10 cellular contexts compared by ENCODE assay signal in the genomic region with DNA sequence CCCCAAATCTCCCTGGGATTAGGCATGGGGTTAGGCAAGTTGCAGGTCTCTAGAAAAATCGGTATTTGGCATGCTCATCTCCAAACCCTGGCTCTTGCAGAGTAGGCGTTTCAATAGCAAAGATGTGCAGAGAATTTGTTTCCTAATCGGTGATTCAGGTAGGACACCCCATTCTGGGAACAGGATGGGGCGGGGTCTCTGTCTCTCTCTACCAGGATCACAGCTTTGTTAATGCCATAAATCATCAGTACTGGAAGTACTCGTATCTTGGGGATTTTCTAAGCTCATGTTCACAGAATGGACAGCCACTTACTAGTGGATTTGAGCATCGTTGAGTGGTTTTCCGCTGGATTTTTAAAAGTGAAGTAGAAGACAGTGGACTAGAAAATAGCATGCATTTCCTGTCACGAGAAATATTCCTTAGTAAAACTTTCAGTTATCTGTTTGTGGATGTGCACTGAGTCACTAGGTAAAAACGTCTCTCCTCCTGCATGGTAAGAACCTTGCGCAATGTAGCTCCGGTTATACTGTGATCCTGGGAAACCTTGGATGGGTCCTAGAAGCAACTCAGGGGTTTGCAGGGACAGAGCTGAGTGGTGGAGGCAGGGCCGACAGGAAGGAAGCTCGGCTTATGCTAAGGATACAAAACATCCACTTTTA. TPM values are rescaled to one million over a fixed set of nuclear protein-coding genes. Genes with fewer than 3 reads are reported as not detected.
DNase-seq lines count a peak whose midpoint lies in the region; ATAC-seq and TF ChIP-seq lines count a peak whose summit lies in the region.
"Had no signal": no experiment of that assay in that cellular context is flagged by ENCODE, and none has a peak within 500 bp of the region (broad histone marks: within the 10 kb centered on the region; RNA-seq: fewer than 3 reads in every experiment).

No MANE protein-coding gene starts in this region.

- peak overlapping the region; percentile 61 for H3K4me2 ChIP-seq in hepatocyte

- H3K27ac ChIP-seq in hepatocyte (peak overlapping the region; percentile 82), stomach smooth muscle (ENCODE audit: low read length) (peak overlapping the region; percentile 97)

- POLR2A ChIA-PET in WTC11 (lab: Charles Lee) = no interaction called here
- POLR2A ChIA-PET in activated CD8-positive, alpha-beta T cell treated with anti-CD3 and anti-CD28 coated beads, Interleukin-2, amount 10 ng/mL, durations not matched to agents 7 days and 5 days (lab: Charles Lee) = no interaction called here

- H3K4me1 ChIP-seq in hepatocyte (ENCODE audit: insufficient read depth) (peaks cover 55% of the 10 kb centered on the region), stomach smooth muscle (ENCODE audit: control insufficient read depth, insufficient read depth, low read length) (peaks cover 65% of the 10 kb centered on the region)

- DNase-seq in HPDE6-E6E7 (ENCODE audit: extremely low spot score) (peak; percentile 33), WTC11 (ENCODE audit: low spot score) (no peak), hepatocyte (ENCODE audit: low spot score) (peak; percentile 70), cerebellar cortex (ENCODE audit: low spot score) (no peak), hypothalamus (lab: John Stamatoyannopoulos, UW) (no peak)
- no peak for DNase-seq in activated CD8-positive, alpha-beta T cell treated with anti-CD3 and anti-CD28 coated beads, Interleukin-2, amount 10 ng/mL, durations not matched to agents 7 days and 5 days
- DNase-seq: GDM1; NCI-H2171 treated with DMSO at 0.1 percent for 48 hours; stimulated activated naive CD8-positive, alpha-beta T cell treated with anti-CD3 and anti-CD28 coated beads, Interleukin-15, amount 100 ng/mL, for 72 hours had no signal

- CTCF ChIA-PET in WTC11 (lab: Charles Lee) = interaction anchor here (1.2 to 3.3 kb wide), 3 partner anchors 30 to 114 kb away, joined by 3 to 15 read pairs (median 4); no protein-coding TSS in a partner anchor
- CTCF ChIA-PET in activated CD8-positive, alpha-beta T cell treated with anti-CD3 and anti-CD28 coated beads, Interleukin-2, amount 10 ng/mL, durations not matched to agents 7 days and 5 days (lab: Charles Lee) = no interaction called here

- TF ChIP-seq CTCF in WTC11 (IDR thresholded peaks at IDR 0.05) = no peak
- no peak for TF ChIP-seq CTCF in hepatocyte (IDR thresholded peaks at IDR 0.05; ENCODE audit: poor library complexity)

- peaks cover 93% of the 10 kb centered on the region for H3K79me2 ChIP-seq in hepatocyte

- no peak for ATAC-seq in WTC11
- ATAC-seq in activated CD8-positive, alpha-beta T cell treated with anti-CD3 and anti-CD28 coated beads, Interleukin-2, amount 10 ng/mL, durations not matched to agents 7 days and 5 days = no peak
- ATAC-seq: stimulated activated naive CD8-positive, alpha-beta T cell treated with anti-CD3 and anti-CD28 coated beads, Interleukin-15, amount 100 ng/mL, for 72 hours had no signal

- peaks cover 64% of the 10 kb centered on the region for H3K4me1 Mint-ChIP-seq in WTC11
- peaks cover 41% of the 10 kb centered on the region for H3K4me1 Mint-ChIP-seq in activated CD8-positive, alpha-beta T cell treated with anti-CD3 and anti-CD28 coated beads, Interleukin-2, amount 10 ng/mL, durations not matched to agents 7 days and 5 days (ENCODE audit: low read depth)

- H3K9ac ChIP-seq in stomach smooth muscle (ENCODE audit: low read length in 2 of 2) = peak overlapping the region in 1 of 2 donors; percentile 42

- peaks cover 9% of the 10 kb centered on the region for H3K27me3 Mint-ChIP-seq in WTC11 (ENCODE audit: low read depth)
- peaks cover 25% of the 10 kb centered on the region for H3K27me3 Mint-ChIP-seq in activated CD8-positive, alpha-beta T cell treated with anti-CD3 and anti-CD28 coated beads, Interleukin-2, amount 10 ng/mL, durations not matched to agents 7 days and 5 days (ENCODE audit: low read depth)

- H3K4me3 ChIP-seq in hepatocyte = no peak overlapping the region
- H3K4me3 ChIP-seq in stomach smooth muscle (ENCODE audit: low read length in 2 of 2) = peak overlapping the region; percentile 33 to 58

- H3K27ac Mint-ChIP-seq in WTC11 = peak overlapping the region; percentile 71; the same call in 1 of the 2 replicates
- no peak overlapping the region for H3K27ac Mint-ChIP-seq in activated CD8-positive, alpha-beta T cell treated with anti-CD3 and anti-CD28 coated beads, Interleukin-2, amount 10 ng/mL, durations not matched to agents 7 days and 5 days

- H2AFZ ChIP-seq in hepatocyte = no peak overlapping the region

- H3K27me3 ChIP-seq in hepatocyte (no peaks in the 10 kb centered on the region), stomach smooth muscle (ENCODE audit: control insufficient read depth in 1 of 2, insufficient read depth in 2 of 2, low read length in 2 of 2) (no peaks in the 10 kb centered on the region)

- peaks cover 10% of the 10 kb centered on the region for H4K20me1 ChIP-seq in hepatocyte (ENCODE audit: insufficient read depth, poor library complexity, severe bottlenecking)

- H3K4me3 Mint-ChIP-seq in WTC11 = no peak overlapping the region
- H3K4me3 Mint-ChIP-seq in activated CD8-positive, alpha-beta T cell treated with anti-CD3 and anti-CD28 coated beads, Interleukin-2, amount 10 ng/mL, durations not matched to agents 7 days and 5 days = no peak overlapping the region
- H3K4me3 Mint-ChIP-seq: stimulated activated naive CD8-positive, alpha-beta T cell treated with anti-CD3 and anti-CD28 coated beads, Interleukin-15, amount 100 ng/mL, for 72 hours had no signal

- no peaks in the 10 kb centered on the region for H3K9me3 Mint-ChIP-seq in WTC11
- H3K9me3 Mint-ChIP-seq in activated CD8-positive, alpha-beta T cell treated with anti-CD3 and anti-CD28 coated beads, Interleukin-2, amount 10 ng/mL, durations not matched to agents 7 days and 5 days (ENCODE audit: insufficient read depth) = no peaks in the 10 kb centered on the region
- H3K9me3 Mint-ChIP-seq: stimulated activated naive CD8-positive, alpha-beta T cell treated with anti-CD3 and anti-CD28 coated beads, Interleukin-15, amount 100 ng/mL, for 72 hours had no signal

- H3K9me3 ChIP-seq in hepatocyte (ENCODE audit: low read depth) = no peaks in the 10 kb centered on the region
- no peaks in the 10 kb centered on the region for H3K9me3 ChIP-seq in stomach smooth muscle (ENCODE audit: control insufficient read depth in 2 of 2, low read length in 2 of 2)

- H3K36me3 ChIP-seq in hepatocyte (replicated peaks; ENCODE audit: insufficient read depth, low read depth) = no peaks in the 10 kb centered on the region
- no peaks in the 10 kb centered on the region for H3K36me3 ChIP-seq in stomach smooth muscle (ENCODE audit: control insufficient read depth in 2 of 2, insufficient read depth in 2 of 2, low read length in 2 of 2)

- no peaks in the 10 kb centered on the region for H3K36me3 Mint-ChIP-seq in WTC11
- H3K36me3 Mint-ChIP-seq in activated CD8-positive, alpha-beta T cell treated with anti-CD3 and anti-CD28 coated beads, Interleukin-2, amount 10 ng/mL, durations not matched to agents 7 days and 5 days (ENCODE audit: low read depth) = no peaks in the 10 kb centered on the region

- 60% methylated on average over 13 of the region's 13 CpGs for WGBS in hepatocyte (ENCODE audit: low lambda C conversion rate, missing lambda C conversion rate)

- H3K9me2 ChIP-seq in hepatocyte (replicated peaks; ENCODE audit: insufficient read depth) = no peaks in the 10 kb centered on the region

TF ChIP-seq in WTC11, 78 proteins besides CTCF, POLR2A, EP300 and RAD21:
- no peak for TF ChIP-seq ATF3 (CRISPR knock-in tag; conservative IDR thresholded peaks at IDR 0.05)
- TF ChIP-seq, protein P1, sequence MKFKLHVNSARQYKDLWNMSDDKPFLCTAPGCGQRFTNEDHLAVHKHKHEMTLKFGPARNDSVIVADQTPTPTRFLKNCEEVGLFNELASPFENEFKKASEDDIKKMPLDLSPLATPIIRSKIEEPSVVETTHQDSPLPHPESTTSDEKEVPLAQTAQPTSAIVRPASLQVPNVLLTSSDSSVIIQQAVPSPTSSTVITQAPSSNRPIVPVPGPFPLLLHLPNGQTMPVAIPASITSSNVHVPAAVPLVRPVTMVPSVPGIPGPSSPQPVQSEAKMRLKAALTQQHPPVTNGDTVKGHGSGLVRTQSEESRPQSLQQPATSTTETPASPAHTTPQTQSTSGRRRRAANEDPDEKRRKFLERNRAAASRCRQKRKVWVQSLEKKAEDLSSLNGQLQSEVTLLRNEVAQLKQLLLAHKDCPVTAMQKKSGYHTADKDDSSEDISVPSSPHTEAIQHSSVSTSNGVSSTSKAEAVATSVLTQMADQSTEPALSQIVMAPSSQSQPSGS (CRISPR knock-in tag; IDR thresholded peaks at IDR 0.05; ENCODE audit: borderline replicate concordance, low read depth) = no peak
- TF ChIP-seq, protein P2, sequence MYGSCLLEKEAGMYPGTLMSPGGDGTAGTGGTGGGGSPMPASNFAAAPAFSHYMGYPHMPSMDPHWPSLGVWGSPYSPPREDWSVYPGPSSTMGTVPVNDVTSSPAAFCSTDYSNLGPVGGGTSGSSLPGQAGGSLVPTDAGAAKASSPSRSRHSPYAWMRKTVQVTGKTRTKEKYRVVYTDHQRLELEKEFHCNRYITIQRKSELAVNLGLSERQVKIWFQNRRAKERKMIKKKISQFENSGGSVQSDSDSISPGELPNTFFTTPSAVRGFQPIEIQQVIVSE (CRISPR knock-in tag; IDR thresholded peaks at IDR 0.05; ENCODE audit: borderline replicate concordance) = no peak
- TF ChIP-seq ZNF317 (CRISPR knock-in tag; IDR thresholded peaks at IDR 0.05; ENCODE audit: borderline replicate concordance, low read depth) = no peak
- TF ChIP-seq ATF1 (CRISPR knock-in tag; IDR thresholded peaks at IDR 0.05) = no peak
- TF ChIP-seq PREB (CRISPR knock-in tag; IDR thresholded peaks at IDR 0.05; ENCODE audit: borderline replicate concordance) = no peak
- TF ChIP-seq ZNF219 (CRISPR knock-in tag; IDR thresholded peaks at IDR 0.05; ENCODE audit: borderline replicate concordance) = no peak
TF ChIP-seq in WTC11: peak in this region for 0.

RNA-seq across cellular contexts. Expression of gene TMEM51, which starts 5.1 kb away (rescaled TPM):
- total RNA-seq in WTC11 (2021) = 9.2 to 10.4 TPM (median 9.4 TPM) in 3 replicates
- total RNA-seq in hepatocyte = 23.7 and 24.0 TPM in 2 replicates
- polyA plus RNA-seq in hepatocyte = 23.4 and 25.1 TPM in 2 replicates
- total RNA-seq in activated CD8-positive, alpha-beta T cell treated with anti-CD3 and anti-CD28 coated beads, Interleukin-2, amount 10 ng/mL, durations not matched to agents 7 days and 5 days = under 1 TPM; 0.18 to 0.23 TPM

Comparison
In these comparisons a context has a peak if more than half of its experiments do, and no peak if none do; other contexts are left out.
1. DNase-seq: peak in HPDE6-E6E7 (single experiment) and hepatocyte (single experiment); none in WTC11 (single experiment), cerebellar cortex (single experiment), hypothalamus (0 of 51) and activated CD8-positive, alpha-beta T cell treated with anti-CD3 and anti-CD28 coated beads, Interleukin-2, amount 10 ng/mL, durations not matched to agents 7 days and 5 days (single experiment).